Comparison of ENCODE assay signal across 8 cellular contexts in the genomic region with DNA sequence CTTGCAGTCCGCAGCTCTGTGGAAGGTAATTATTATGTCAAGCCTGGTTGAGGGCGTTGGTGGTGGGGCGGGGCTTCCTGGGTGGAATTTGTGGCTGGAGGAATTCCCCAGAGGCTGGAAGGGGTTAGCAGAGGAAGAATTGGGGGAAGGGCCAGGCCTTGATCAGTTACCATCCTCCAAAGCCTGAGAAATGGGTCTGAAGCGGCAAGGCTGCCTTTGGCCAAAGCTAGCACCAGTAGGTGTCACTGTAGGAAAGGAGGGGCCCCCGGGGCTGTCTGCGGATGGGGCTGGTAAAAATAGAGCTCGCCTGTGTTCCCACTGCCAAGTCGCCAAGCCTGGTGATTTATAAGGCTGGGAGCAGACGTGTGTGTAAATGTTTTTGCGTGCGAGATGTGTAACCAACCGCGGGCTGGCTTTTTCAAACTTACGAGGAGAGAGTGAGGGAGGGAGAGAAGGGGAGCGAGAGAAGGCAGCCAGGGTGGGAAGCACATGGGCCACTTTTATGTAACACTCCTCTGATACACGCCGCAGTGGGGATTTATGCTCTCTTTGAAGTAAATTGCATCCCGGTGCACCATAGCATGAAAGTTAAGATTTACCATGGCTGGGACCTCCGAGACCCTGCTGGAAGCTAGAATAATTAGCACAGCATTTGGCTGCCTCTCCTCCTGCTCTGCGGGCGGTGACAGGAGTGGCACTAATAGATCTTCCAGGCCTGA.
DNase-seq lines count a peak whose midpoint lies in the region; ATAC-seq and TF ChIP-seq lines count a peak whose summit lies in the region.

No MANE protein-coding gene starts in this region.

- H3K27me3 ChIP-seq in SK-N-SH (ENCODE audit: insufficient read depth) (peaks cover 10% of the 10 kb centered on the region; the same call in 1 of the 2 replicates), heart right ventricle (peaks cover 0 to 36% (median 0%) of the 10 kb centered on the region in 7 donors)

- H3K27me3 Mint-ChIP-seq in activated naive CD8-positive, alpha-beta T cell treated with anti-CD3 and anti-CD28 coated beads for 36 hours: no peaks in the 10 kb centered on the region

- DNase-seq in COLO829 (ENCODE audit: low spot score): peak; percentile 88
- DNase-seq in HT-29 (ENCODE audit: low spot score): peak; percentile 36
- DNase-seq in SK-N-SH: peak; percentile 63
- peak; percentile 51 for DNase-seq in activated naive CD8-positive, alpha-beta T cell treated with anti-CD3 and anti-CD28 coated beads for 36 hours
- peak; percentile 59 to 67 for DNase-seq in heart right ventricle
- peak; percentile 92 for DNase-seq in posterior vena cava (ENCODE audit: low spot score)
- no peak for DNase-seq in cerebellar nuclear complex (lab: John Stamatoyannopoulos, UW)

- H3K36me3 Mint-ChIP-seq in activated naive CD8-positive, alpha-beta T cell treated with anti-CD3 and anti-CD28 coated beads for 36 hours: no peaks in the 10 kb centered on the region

- TF ChIP-seq CTCF in SK-N-SH (IDR thresholded peaks at IDR 0.05) (peak; percentile 72), heart right ventricle (IDR thresholded peaks at IDR 0.05) (peak; percentile 15 to 71 (median 61))

- H3F3A ChIP-seq in SK-N-SH (replicated peaks; ENCODE audit: insufficient read depth): peaks cover 1% of the 10 kb centered on the region

- peaks cover 17% of the 10 kb centered on the region for H3K4me1 Mint-ChIP-seq in activated naive CD8-positive, alpha-beta T cell treated with anti-CD3 and anti-CD28 coated beads for 36 hours

- H3K36me3 ChIP-seq in SK-N-SH (replicated peaks in 1 of 2; ENCODE audit: control insufficient read depth in 1 of 2, insufficient read depth in 2 of 2, low read length in 1 of 2): no peaks in the 10 kb centered on the region
- no peaks in the 10 kb centered on the region for H3K36me3 ChIP-seq in heart right ventricle

- TF ChIP-seq EP300 in SK-N-SH (IDR thresholded peaks at IDR 0.05; ENCODE audit: borderline replicate concordance in 1 of 2, low read depth in 1 of 2, low read length in 1 of 2): no peak

- H3K4me1 ChIP-seq in SK-N-SH (ENCODE audit: control insufficient read depth in 1 of 2, insufficient read depth in 2 of 2, low read depth in 1 of 2, low read length in 1 of 2) (peaks cover 0 to 63% of the 10 kb centered on the region in 2 experiments; a peak in 2 of 4 replicates), heart right ventricle (peaks cover 0 to 44% (median 19%) of the 10 kb centered on the region in 9 donors)

- H4K20me1 ChIP-seq in SK-N-SH (ENCODE audit: insufficient read depth): no peaks in the 10 kb centered on the region

- H3K4me3 ChIP-seq in SK-N-SH (ENCODE audit: low read depth in 2 of 2, low read length in 1 of 2) (no peak overlapping the region; a peak in 1 of 4 replicates), heart right ventricle (no peak overlapping the region)

- H3K79me2 ChIP-seq in SK-N-SH (ENCODE audit: insufficient read depth): no peaks in the 10 kb centered on the region

- H3K27ac ChIP-seq in SK-N-SH (ENCODE audit: low read depth in 2 of 2, low read length in 1 of 2): peak overlapping the region; percentile 20 to 97; a peak in 3 of 4 replicates
- H3K27ac ChIP-seq in heart right ventricle: peak overlapping the region in 3 of 10 donors; percentile 22 to 47 (median 25)

- POLR2A ChIA-PET in SK-N-SH (lab: Yijun Ruan, JAX): interaction anchor here (0.5 to 1.6 kb wide), 12 partner anchors 14 to 755 kb away, joined by 3 to 8 read pairs (median 4); no protein-coding TSS in a partner anchor

- CTCF ChIA-PET in SK-N-SH (lab: Yijun Ruan, JAX): interaction anchor here (0.6 to 2.8 kb wide), 19 partner anchors 10 to 925 kb away, joined by 3 to 17 read pairs (median 4); no protein-coding TSS in a partner anchor

- H3K9ac ChIP-seq in SK-N-SH: no peak overlapping the region

- peak overlapping the region; percentile 57 for H3K4me3 Mint-ChIP-seq in activated naive CD8-positive, alpha-beta T cell treated with anti-CD3 and anti-CD28 coated beads for 36 hours

- H3K9me3 ChIP-seq in SK-N-SH: no peaks in the 10 kb centered on the region
- peaks cover 0 to 6% (median 0%) of the 10 kb centered on the region in 11 donors for H3K9me3 ChIP-seq in heart right ventricle

- intact Hi-C loops in heart right ventricle (cut with DNase I) (loop anchor here in 9 of 10 donors (5.0 to 10.0 kb wide), 11 partner anchors 56 to 734 kb away; partner anchors contain the start of gene BCOR (in 1 of the 9)), posterior vena cava (cut with DNase I) (loop anchor here in 1 of 2 donors (10.0 kb wide), 2 partner anchors 354 to 424 kb away; no protein-coding TSS in a partner anchor)

- H3K9me2 ChIP-seq in SK-N-SH: no peaks in the 10 kb centered on the region

- ATAC-seq in heart right ventricle (peak; percentile 67 to 86 (median 83)), HG03469 (IDR thresholded peaks at IDR 0.05; ENCODE audit: unreplicated experiment) (no peak)

- peak overlapping the region; percentile 87 for H3K27ac Mint-ChIP-seq in activated naive CD8-positive, alpha-beta T cell treated with anti-CD3 and anti-CD28 coated beads for 36 hours

- H3K4me2 ChIP-seq in SK-N-SH: peak overlapping the region; percentile 37; the same call in 1 of the 2 replicates

- peak; percentile 78 for TF ChIP-seq RAD21 in SK-N-SH (IDR thresholded peaks at IDR 0.05; ENCODE audit: low read length)

- 17% methylated on average over 19 of the region's 21 CpGs for WGBS in SK-N-SH (ENCODE audit: low lambda C conversion rate)
- WGBS in heart right ventricle, 2 donors: 14 to 15% methylated on average over 21 of the region's 21 CpGs

- no peak overlapping the region for H2AFZ ChIP-seq in SK-N-SH (ENCODE audit: low read depth)

- no peaks in the 10 kb centered on the region for H3K9me3 Mint-ChIP-seq in activated naive CD8-positive, alpha-beta T cell treated with anti-CD3 and anti-CD28 coated beads for 36 hours

TF ChIP-seq in SK-N-SH, 30 proteins besides CTCF, POLR2A, EP300 and RAD21:
- TF ChIP-seq SMC3 (IDR thresholded peaks at IDR 0.05; ENCODE audit: low read depth, low read length): peak; percentile 64
- no peak for TF ChIP-seq MXI1 (IDR thresholded peaks at IDR 0.05; ENCODE audit: low read depth, low read length)
- no peak for TF ChIP-seq TEAD4 (IDR thresholded peaks at IDR 0.05; ENCODE audit: borderline replicate concordance, insufficient read depth)
- no peak for TF ChIP-seq FOXJ3 (CRISPR knock-in tag; IDR thresholded peaks at IDR 0.05)
- no peak for TF ChIP-seq RCOR1 (IDR thresholded peaks at IDR 0.05; ENCODE audit: low read length)
- no peak for TF ChIP-seq RFX5 (IDR thresholded peaks at IDR 0.05; ENCODE audit: low read length)
- TF ChIP-seq EZH2phosphoT487 (IDR thresholded peaks at IDR 0.05; ENCODE audit: borderline replicate concordance, low read depth): no peak
- TF ChIP-seq, protein P1, sequence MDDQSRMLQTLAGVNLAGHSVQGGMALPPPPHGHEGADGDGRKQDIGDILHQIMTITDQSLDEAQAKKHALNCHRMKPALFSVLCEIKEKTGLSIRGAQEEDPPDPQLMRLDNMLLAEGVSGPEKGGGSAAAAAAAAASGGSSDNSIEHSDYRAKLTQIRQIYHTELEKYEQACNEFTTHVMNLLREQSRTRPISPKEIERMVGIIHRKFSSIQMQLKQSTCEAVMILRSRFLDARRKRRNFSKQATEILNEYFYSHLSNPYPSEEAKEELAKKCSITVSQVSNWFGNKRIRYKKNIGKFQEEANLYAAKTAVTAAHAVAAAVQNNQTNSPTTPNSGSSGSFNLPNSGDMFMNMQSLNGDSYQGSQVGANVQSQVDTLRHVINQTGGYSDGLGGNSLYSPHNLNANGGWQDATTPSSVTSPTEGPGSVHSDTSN (IDR thresholded peaks at IDR 0.05): peak; percentile 69
- no peak for TF ChIP-seq ZBTB33 (IDR thresholded peaks at IDR 0.05; ENCODE audit: borderline replicate concordance, low read depth)
- TF ChIP-seq FOXM1 (IDR thresholded peaks at IDR 0.05; ENCODE audit: low read depth): no peak
- no peak for TF ChIP-seq CHD2 (IDR thresholded peaks at IDR 0.05; ENCODE audit: low read length, partially characterized antibody)
- no peak for TF ChIP-seq FOSL2 (IDR thresholded peaks at IDR 0.05; ENCODE audit: borderline replicate concordance, low read depth)
- peak; percentile 23; the same call in 1 of the 2 replicates for TF ChIP-seq MAX (IDR thresholded peaks at IDR 0.05; ENCODE audit: low read depth)
- no peak for TF ChIP-seq USF2 (IDR thresholded peaks at IDR 0.05; ENCODE audit: borderline replicate concordance, low read depth, low read length)
- TF ChIP-seq YY1 (IDR thresholded peaks at IDR 0.05; ENCODE audit: low read depth): no peak
- 0 out of 2 replicates have a peak, but pooled peaks have one; percentile 16 for TF ChIP-seq MEF2A (IDR thresholded peaks at IDR 0.05; ENCODE audit: borderline replicate concordance, low read depth)

Comparison
In these comparisons a context has a peak if more than half of its experiments do, and no peak if none do; other contexts are left out.
1. DNase-seq: peak in COLO829 (single experiment), HT-29 (single experiment), SK-N-SH (single experiment), activated naive CD8-positive, alpha-beta T cell treated with anti-CD3 and anti-CD28 coated beads for 36 hours (single experiment), heart right ventricle (2 of 2) and posterior vena cava (single experiment); none in cerebellar nuclear complex (0 of 2).